36 cellular contexts compared by ENCODE assay signal in genomic region chr3:189845069-189845468, GRCh38.
"Had no signal": no experiment of that assay in that cellular context is flagged by ENCODE, and none has a peak within 500 bp of the region (broad histone marks: within the 10 kb centered on the region; RNA-seq: fewer than 3 reads in every experiment).

No MANE protein-coding gene starts in this region.

- H3K9me3 ChIP-seq: adrenal gland, Peyer's patch, SJSA1 had no signal

- H3K27me3 ChIP-seq: adrenal gland, brain microvascular endothelial cell, cardiac muscle cell, Peyer's patch, SJSA1 had no signal

- H3K4me1 Mint-ChIP-seq: activated B cell treated with CpG ODN at 0.5 μM for 24 hours; central memory CD8-positive, alpha-beta T cell had no signal

- ATAC-seq: activated naive CD4-positive, alpha-beta T cell treated with anti-CD3 and anti-CD28 coated beads, Interleukin-2, amount 50 U/mL, for 72 hours; activated T-cell treated with anti-CD3 and anti-CD28 coated beads, Interleukin-2, amount 50 U/mL, for 4 hours; K562; PC-3 had no signal

- H3K4me3 Mint-ChIP-seq: activated B cell treated with CpG ODN at 0.5 μM for 24 hours; activated CD4-positive, alpha-beta memory T cell treated with anti-CD3 and anti-CD28 coated beads for 36 hours; activated naive CD4-positive, alpha-beta T cell treated with anti-CD3 and anti-CD28 coated beads for 36 hours; activated T-cell treated with anti-CD3 and anti-CD28 coated beads, Interleukin-2, amount 50 U/mL, for 4 hours; activated T-helper 1 cell treated with anti-CD3 and anti-CD28 coated beads, Interleukin-12 subunit alpha, Interleukin-12 subunit beta, Interleukin-2, Interleukin-4 antibody, amounts not matched to agents 30 ng/mL and 10 ng/mL and 1 ng/mL, durations not matched to agents 14 hours and 24 hours and 36 hours; central memory CD8-positive, alpha-beta T cell had no signal

- H3K27me3 Mint-ChIP-seq: activated B cell treated with CpG ODN at 0.5 μM for 24 hours had no signal

- H3K4me1 ChIP-seq: Peyer's patch had no signal

- H3K4me3 ChIP-seq: adrenal gland, cardiac muscle cell, K562, Peyer's patch, SJSA1 had no signal

- H3K27ac ChIP-seq: adrenal gland, brain microvascular endothelial cell, cardiac muscle cell, Peyer's patch, SJSA1, VCaP had no signal

- H3K27ac Mint-ChIP-seq: activated B cell treated with CpG ODN at 0.5 μM for 24 hours; activated CD4-positive, alpha-beta memory T cell treated with anti-CD3 and anti-CD28 coated beads for 36 hours; activated naive CD4-positive, alpha-beta T cell treated with anti-CD3 and anti-CD28 coated beads for 36 hours; activated naive CD4-positive, alpha-beta T cell treated with anti-CD3 and anti-CD28 coated beads, Interleukin-2, amount 50 U/mL, for 72 hours; activated T-helper 1 cell treated with anti-CD3 and anti-CD28 coated beads, Interleukin-12 subunit alpha, Interleukin-12 subunit beta, Interleukin-2, Interleukin-4 antibody, amounts not matched to agents 30 ng/mL and 10 ng/mL and 1 ng/mL, durations not matched to agents 14 hours and 24 hours and 36 hours had no signal

- H3K36me3 Mint-ChIP-seq: activated CD4-positive, alpha-beta memory T cell treated with anti-CD3 and anti-CD28 coated beads for 36 hours had no signal

- H3K36me3 ChIP-seq: adrenal gland, brain microvascular endothelial cell, cardiac muscle cell, Peyer's patch, SJSA1 had no signal

- DNase-seq: activated B cell treated with CpG ODN at 0.5 μM for 24 hours; activated CD4-positive, alpha-beta memory T cell treated with anti-CD3 and anti-CD28 coated beads for 36 hours; activated CD4-positive, alpha-beta T cell treated with anti-CD3 and anti-CD28 coated beads for 4 hours; activated CD4-positive, alpha-beta T cell treated with anti-CD3 and anti-CD28 coated beads, Interleukin-2, amount 50 U/mL, for 1 hour; activated CD4-positive, CD25-positive, alpha-beta regulatory T cell treated with anti-CD3 and anti-CD28 coated beads, Interleukin-2, amount 50 U/mL, for 72 hours; activated CD8-positive, alpha-beta memory T cell treated with anti-CD3 and anti-CD28 coated beads, Interleukin-2, amount 50 U/mL, for 4 hours; activated gamma-delta T cell treated with Interleukin-2 at 50 U/mL for 16 hours; activated naive CD4-positive, alpha-beta T cell treated with anti-CD3 and anti-CD28 coated beads for 36 hours; activated T-cell treated with anti-CD3 and anti-CD28 coated beads for 4 hours; activated T-cell treated with anti-CD3 and anti-CD28 coated beads, Interleukin-2, amount 50 U/mL, for 4 hours; adrenal gland; anterior cingulate cortex; brain microvascular endothelial cell; NCI-H1092; NCI-H1436 treated with DMSO at 0.1 percent for 48 hours; NCI-H187; NCI-H2029 treated with DMSO at 0.1 percent for 48 hours; NCI-H2107; NCI-H524; NCI-H69; NCI-H82; PC-3; Peyer's patch; RPMI8226; SHP77 treated with DMSO at 0.1 percent for 48 hours; SW 1271; T-helper 1 cell; T-helper 2 cell; T-helper 9 cell had no signal

- H3K9me3 Mint-ChIP-seq: activated B cell treated with CpG ODN at 0.5 μM for 24 hours; activated CD4-positive, alpha-beta memory T cell treated with anti-CD3 and anti-CD28 coated beads for 36 hours; activated naive CD4-positive, alpha-beta T cell treated with anti-CD3 and anti-CD28 coated beads for 36 hours; activated naive CD4-positive, alpha-beta T cell treated with anti-CD3 and anti-CD28 coated beads, Interleukin-2, amount 50 U/mL, for 72 hours; activated T-cell treated with anti-CD3 and anti-CD28 coated beads, Interleukin-2, amount 50 U/mL, for 4 hours; activated T-helper 1 cell treated with anti-CD3 and anti-CD28 coated beads, Interleukin-12 subunit alpha, Interleukin-12 subunit beta, Interleukin-2, Interleukin-4 antibody, amounts not matched to agents 30 ng/mL and 10 ng/mL and 1 ng/mL, durations not matched to agents 14 hours and 24 hours and 36 hours; central memory CD8-positive, alpha-beta T cell had no signal
